Comparison of ENCODE assay signal across 1 cellular context in genomic region chr3:114333180-114333922, GRCh38.
TF ChIP-seq lines count a peak whose summit lies in the region.

No MANE protein-coding gene starts in this region.

TF ChIP-seq in GM23338, 12 proteins besides CTCF, POLR2A, EP300 and RAD21 (continued from another document):
- no peak for TF ChIP-seq ZNF331 (CRISPR knock-in tag; IDR thresholded peaks at IDR 0.05; ENCODE audit: low read depth)
